Comparison of ENCODE assay signal across 8 cellular contexts in genomic region chr9:73143606-73144328, GRCh38. TPM values are rescaled to one million over a fixed set of nuclear protein-coding genes. Genes with fewer than 3 reads are reported as not detected.
DNase-seq lines count a peak whose midpoint lies in the region; ATAC-seq and TF ChIP-seq lines count a peak whose summit lies in the region.

No MANE protein-coding gene starts in this region.

- no peak for TF ChIP-seq CTCF in fibroblast of pulmonary artery (IDR thresholded peaks at IDR 0.05; ENCODE audit: low read length, missing control alignments)

- no peak for ATAC-seq in HG02938 (IDR thresholded peaks at IDR 0.05; ENCODE audit: unreplicated experiment)
- no peak for ATAC-seq in GM18861 (IDR thresholded peaks at IDR 0.05; ENCODE audit: unreplicated experiment)
- no peak for ATAC-seq in GM21447 (IDR thresholded peaks at IDR 0.05; ENCODE audit: unreplicated experiment)

- DNase-seq in H7 (peak; percentile 6), SIG-M5 (lab: John Stamatoyannopoulos, UW) (peak; percentile 17), fibroblast of pulmonary artery (ENCODE audit: low read depth) (peak; percentile 91), skeletal muscle cell (ENCODE audit: low read depth) (peak; percentile 53), DMS79 treated with DMSO at 0.1 percent for 48 hours (lab: John Stamatoyannopoulos, UW) (no peak)

- no peak overlapping the region for H3K4me3 ChIP-seq in H7 (ENCODE audit: insufficient read depth, low read depth, low read length)
- H3K4me3 ChIP-seq in fibroblast of pulmonary artery (replicated peaks; ENCODE audit: low read depth, low read length), result no peak overlapping the region
- H3K4me3 ChIP-seq in skeletal muscle cell (ENCODE audit: low read depth, low read length), result no peak overlapping the region

- H3K36me3 ChIP-seq in H7 (replicated peaks; ENCODE audit: control insufficient read depth, insufficient read depth, low read length), result no peaks in the 10 kb centered on the region

- H3K27me3 ChIP-seq in H7 (ENCODE audit: control insufficient read depth, insufficient read depth, low read length), result no peaks in the 10 kb centered on the region

RNA-seq across cellular contexts. Expression of gene ANXA1, which starts 7.9 kb away (rescaled TPM):
- 4.7 and 6.6 TPM in 2 replicates for total RNA-seq in H7 (2014; rRNA removed; shearing (Covaris generic))
